ENCODE assay signal across 1 cellular context in genomic region chr20:56924976-56925695, GRCh38.
TF ChIP-seq lines count a peak whose summit lies in the region.

No MANE protein-coding gene starts in this region.

TF ChIP-seq in HEK293, 187 proteins besides CTCF, POLR2A, EP300 and RAD21 (continued from another document and continues in another):
- no peak for TF ChIP-seq ZBTB49 (tag by site-specific recombination; IDR thresholded peaks at IDR 0.05; ENCODE audit: low read depth)
- no peak for TF ChIP-seq ZNF311 (tag by site-specific recombination; IDR thresholded peaks at IDR 0.05; ENCODE audit: borderline replicate concordance)
- no peak for TF ChIP-seq ZNF239 (tag by site-specific recombination; IDR thresholded peaks at IDR 0.05)
- no peak for TF ChIP-seq ZNF791 (tag by site-specific recombination; IDR thresholded peaks at IDR 0.05)
- no peak for TF ChIP-seq GLI2 (tag by site-specific recombination; IDR thresholded peaks at IDR 0.05; ENCODE audit: borderline replicate concordance, low read depth)
- no peak for TF ChIP-seq ZNF555 (tag by site-specific recombination; conservative IDR thresholded peaks at IDR 0.05)
- no peak for TF ChIP-seq ZNF530 (tag by site-specific recombination; IDR thresholded peaks at IDR 0.05; ENCODE audit: low read depth)
- peak; percentile 36; the same call in 1 of the 2 replicates for TF ChIP-seq ZBTB48 (tag by site-specific recombination; IDR thresholded peaks at IDR 0.05)
- peak; percentile 91 for TF ChIP-seq ZNF335 (tag by site-specific recombination; conservative IDR thresholded peaks at IDR 0.05)
- no peak for TF ChIP-seq ZNF184 (tag by site-specific recombination; IDR thresholded peaks at IDR 0.05)
- 0 out of 2 replicates have a peak, but pooled peaks have one; percentile 6 for TF ChIP-seq TSHZ1 (tag by site-specific recombination; IDR thresholded peaks at IDR 0.05; ENCODE audit: borderline replicate concordance)
- TF ChIP-seq ZNF221 (tag by site-specific recombination; IDR thresholded peaks at IDR 0.05; ENCODE audit: borderline replicate concordance) = no peak
- TF ChIP-seq ZNF585B (tag by site-specific recombination; IDR thresholded peaks at IDR 0.05) = no peak
- no peak for TF ChIP-seq ZNF529 (tag by site-specific recombination; IDR thresholded peaks at IDR 0.05; ENCODE audit: insufficient replicate concordance)
- no peak for TF ChIP-seq RBAK (tag by site-specific recombination; IDR thresholded peaks at IDR 0.05)
- TF ChIP-seq PRDM6 (tag by site-specific recombination; IDR thresholded peaks at IDR 0.05) = no peak
- no peak for TF ChIP-seq ZNF169 (tag by site-specific recombination; IDR thresholded peaks at IDR 0.05)
- TF ChIP-seq ZNF701 (tag by site-specific recombination; IDR thresholded peaks at IDR 0.05) = no peak
- no peak for TF ChIP-seq ZNF473 (tag by site-specific recombination; IDR thresholded peaks at IDR 0.05)
- no peak for TF ChIP-seq ZNF404 (tag by site-specific recombination; IDR thresholded peaks at IDR 0.05)
- TF ChIP-seq ZSCAN18 (tag by site-specific recombination; IDR thresholded peaks at IDR 0.05) = no peak
- no peak for TF ChIP-seq ZNF830 (tag by site-specific recombination; IDR thresholded peaks at IDR 0.05; ENCODE audit: low read depth)
- TF ChIP-seq ZNF2 (tag by site-specific recombination; IDR thresholded peaks at IDR 0.05) = no peak
- TF ChIP-seq ZNF621 (tag by site-specific recombination; IDR thresholded peaks at IDR 0.05) = no peak
- TF ChIP-seq ZNF501 (tag by site-specific recombination; IDR thresholded peaks at IDR 0.05) = 0 out of 2 replicates have a peak, but pooled peaks have one; percentile 47
- TF ChIP-seq BCL11B (tag by site-specific recombination; IDR thresholded peaks at IDR 0.05; ENCODE audit: low read depth) = no peak
- TF ChIP-seq ZNF248 (tag by site-specific recombination; IDR thresholded peaks at IDR 0.05) = no peak
- no peak for TF ChIP-seq ZNF157 (tag by site-specific recombination; IDR thresholded peaks at IDR 0.05)
- TF ChIP-seq ZBTB44 (tag by site-specific recombination; IDR thresholded peaks at IDR 0.05) = 0 out of 2 replicates have a peak, but pooled peaks have one; percentile 13
- TF ChIP-seq ZNF514 (tag by site-specific recombination; IDR thresholded peaks at IDR 0.05) = no peak
- TF ChIP-seq PRDM2 (tag by site-specific recombination; IDR thresholded peaks at IDR 0.05; ENCODE audit: borderline replicate concordance) = no peak
- TF ChIP-seq ZNF416 (tag by site-specific recombination; IDR thresholded peaks at IDR 0.05) = no peak
- TF ChIP-seq HOXD13 (CRISPR knock-in tag; IDR thresholded peaks at IDR 0.05; ENCODE audit: borderline replicate concordance) = peak; percentile 71; the same call in 1 of the 2 replicates
- no peak for TF ChIP-seq ZNF148 (tag by site-specific recombination; IDR thresholded peaks at IDR 0.05; ENCODE audit: borderline replicate concordance)
- TF ChIP-seq KLF9 (tag by site-specific recombination; IDR thresholded peaks at IDR 0.05; ENCODE audit: low read depth) = 0 out of 2 replicates have a peak, but pooled peaks have one; percentile 22
- TF ChIP-seq ZNF677 (tag by site-specific recombination; IDR thresholded peaks at IDR 0.05) = no peak
- TF ChIP-seq ZNF645 (tag by site-specific recombination; IDR thresholded peaks at IDR 0.05) = no peak
- no peak for TF ChIP-seq ZNF121 (tag by site-specific recombination; IDR thresholded peaks at IDR 0.05)
- TF ChIP-seq PRDM1 (tag by site-specific recombination; IDR thresholded peaks at IDR 0.05) = no peak
- TF ChIP-seq ZFP37 (tag by site-specific recombination; IDR thresholded peaks at IDR 0.05) = no peak; the same call in 1 of the 2 replicates
